Comparison of ENCODE assay signal across 29 cellular contexts in the genomic region with DNA sequence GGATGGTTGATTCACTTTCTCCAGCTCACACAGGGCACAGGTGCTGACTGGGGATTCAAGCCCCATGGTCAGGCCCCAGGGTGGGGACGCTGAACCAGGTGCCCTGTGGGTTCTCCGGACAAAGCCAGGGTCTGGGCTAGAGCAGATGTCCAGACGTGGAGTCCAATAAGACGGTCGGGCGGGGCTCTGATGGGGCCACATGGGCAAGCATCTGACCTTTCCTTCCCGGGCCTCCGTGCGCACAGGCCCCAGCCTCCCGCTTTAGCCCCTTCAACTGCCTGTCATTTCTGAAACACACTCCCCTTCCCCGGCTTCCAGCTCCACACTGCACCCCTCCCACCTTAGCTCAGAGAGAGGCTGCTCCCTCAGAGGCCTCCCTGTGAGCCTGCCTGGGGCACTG.
"Had no signal": no experiment of that assay in that cellular context is flagged by ENCODE, and none has a peak within 500 bp of the region (broad histone marks: within the 10 kb centered on the region; RNA-seq: fewer than 3 reads in every experiment).

No MANE protein-coding gene starts in this region.

- H3K4me2 ChIP-seq: smooth muscle cell had no signal

- H3K9me3 ChIP-seq: gastrocnemius medialis, heart left ventricle, left lung, mucosa of descending colon, pancreas, right lobe of liver, suprapubic skin, transverse colon had no signal

- H3K4me3 Mint-ChIP-seq: endodermal cell; mesothelial cell of epicardium; stimulated activated naive CD8-positive, alpha-beta T cell treated with anti-CD3 and anti-CD28 coated beads, Interleukin-15, amount 100 ng/mL, for 72 hours had no signal

- H3K4me3 ChIP-seq: dorsolateral prefrontal cortex, gastrocnemius medialis, heart left ventricle, hepatocyte, left lung, mucosa of descending colon, pancreas, right lobe of liver, smooth muscle cell, suprapubic skin, transverse colon had no signal

- H3K9me3 Mint-ChIP-seq: endodermal cell; mesothelial cell of epicardium; naive B cell; nephron progenitor cell; stimulated activated naive CD8-positive, alpha-beta T cell treated with anti-CD3 and anti-CD28 coated beads, Interleukin-15, amount 100 ng/mL, for 72 hours had no signal

- DNase-seq: effector CD4-positive, alpha-beta T cell; endodermal cell; foreskin fibroblast; gastrocnemius medialis; heart left ventricle; kidney; left cardiac atrium; left lung; mesenchymal stem cell; mucosa of descending colon; naive B cell; nephron progenitor cell; occipital lobe; stimulated activated CD4-positive, alpha-beta T cell treated with anti-CD3 and anti-CD28 coated beads, Interleukin-12 subunit alpha, Interleukin-12 subunit beta, amount 100 ng/mL, for 4 hours; stimulated activated CD4-positive, alpha-beta T cell treated with anti-CD3 and anti-CD28 coated beads, Interleukin-1b, Interleukin-23, amount 100 ng/mL, for 48 hours; stimulated activated CD4-positive, alpha-beta T cell treated with anti-CD3 and anti-CD28 coated beads, Interleukin-4, amount 100 ng/mL, for 1 hour; stimulated activated CD8-positive, alpha-beta memory T cell treated with anti-CD3 and anti-CD28 coated beads, Interleukin-4, amount 100 ng/mL, for 48 hours; stimulated activated naive CD4-positive, alpha-beta T cell; stimulated activated naive CD8-positive, alpha-beta T cell treated with anti-CD3 and anti-CD28 coated beads, Interleukin-15, amount 100 ng/mL, for 72 hours; transverse colon had no signal

- H3K4me1 ChIP-seq: gastrocnemius medialis, left lung, pancreas, right lobe of liver, suprapubic skin, transverse colon had no signal

- H3K27me3 ChIP-seq: hepatocyte, right lobe of liver had no signal

- H2AFZ ChIP-seq: hepatocyte had no signal

- H3K36me3 ChIP-seq: gastrocnemius medialis, heart left ventricle, left lung, pancreas, right lobe of liver, suprapubic skin, transverse colon had no signal

- H3K79me2 ChIP-seq: hepatocyte had no signal

- H3K27ac ChIP-seq: dorsolateral prefrontal cortex, epithelial cell of prostate, gastrocnemius medialis, heart left ventricle, left lung, pancreas, right lobe of liver, suprapubic skin, transverse colon had no signal

- H3K36me3 Mint-ChIP-seq: mesothelial cell of epicardium, naive B cell had no signal

- H3K27ac Mint-ChIP-seq: mesothelial cell of epicardium, nephron progenitor cell had no signal

- ATAC-seq: esophagus mucosa; gastrocnemius medialis; heart left ventricle; left cardiac atrium; left lung; mucosa of descending colon; pancreas; right lobe of liver; stimulated activated naive CD8-positive, alpha-beta T cell treated with anti-CD3 and anti-CD28 coated beads, Interleukin-15, amount 100 ng/mL, for 72 hours had no signal
